1 cellular context compared by ENCODE assay signal in genomic region chr11:75154646-75155569, GRCh38.
TF ChIP-seq lines count a peak whose summit lies in the region.

No MANE protein-coding gene starts in this region.

TF ChIP-seq in H1, 55 proteins besides CTCF, POLR2A, EP300 and RAD21:
- TF ChIP-seq FOSL1 (IDR thresholded peaks at IDR 0.05; ENCODE audit: insufficient read depth, low read depth, low read length) (no peak), PHF8 (conservative IDR thresholded peaks at IDR 0.05; ENCODE audit: low read depth, low read length) (no peak), CBX5 (IDR thresholded peaks at IDR 0.05; ENCODE audit: low read depth, low read length) (no peak), HDAC6 (IDR thresholded peaks at IDR 0.05; ENCODE audit: low read depth, low read length) (no peak), KDM1A (IDR thresholded peaks at IDR 0.05; ENCODE audit: borderline replicate concordance, low read length) (no peak), CEBPB (IDR thresholded peaks at IDR 0.05; ENCODE audit: low read depth, low read length) (no peak), POLR2AphosphoS5 (IDR thresholded peaks at IDR 0.05; ENCODE audit: low read depth, low read length) (no peak), KDM4A (IDR thresholded peaks at IDR 0.05; ENCODE audit: low read depth, low read length, severe bottlenecking) (no peak), SP4 (IDR thresholded peaks at IDR 0.05; ENCODE audit: low read length) (no peak), BCL11A (IDR thresholded peaks at IDR 0.05; ENCODE audit: low read depth in 2 of 2, low read length in 2 of 2) (no peak)
TF ChIP-seq in H1: peak in this region for 0.
